Comparison of ENCODE assay signal across 6 cellular contexts in the genomic region with DNA sequence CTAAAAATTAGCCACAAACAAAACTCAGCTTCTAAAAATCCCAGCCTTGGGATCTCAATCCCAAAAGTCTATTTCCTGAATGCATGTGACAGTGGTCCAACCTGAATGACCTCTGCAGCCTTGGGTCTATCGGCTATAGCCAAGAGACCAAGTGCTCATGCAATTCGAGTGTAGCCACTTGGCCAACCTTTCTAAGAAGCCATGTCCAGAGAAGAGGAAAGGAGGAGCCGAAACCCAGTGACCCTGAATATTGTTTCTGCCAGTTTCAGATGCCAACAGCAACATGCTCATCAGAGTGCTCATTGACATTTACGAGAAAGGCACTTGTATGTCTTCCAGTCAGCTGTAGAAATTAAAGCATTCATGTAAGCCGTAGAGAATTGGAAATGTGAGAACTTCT.
"Had no signal": no experiment of that assay in that cellular context is flagged by ENCODE, and none has a peak within 500 bp of the region (broad histone marks: within the 10 kb centered on the region; RNA-seq: fewer than 3 reads in every experiment).

No MANE protein-coding gene starts in this region.

- DNase-seq: H9, HCEC 1CT, IMR-90, KG1 had no signal

- ATAC-seq: GM23338, K562 had no signal

- H3K4me3 ChIP-seq: GM23338, K562 had no signal

- H3K4me2 ChIP-seq: GM23338 had no signal
